ENCODE assay signal across 19 cellular contexts in genomic region chr13:50355797-50356196, GRCh38.
A peak's percentile ranks its signal among the peaks of the same experiment; 100 is the strongest.
DNase-seq lines count a peak whose midpoint lies in the region; ATAC-seq and TF ChIP-seq lines count a peak whose summit lies in the region.
"Had no signal": no experiment of that assay in that cellular context is flagged by ENCODE, and none has a peak within 500 bp of the region (broad histone marks: within the 10 kb centered on the region; RNA-seq: fewer than 3 reads in every experiment).

No MANE protein-coding gene starts in this region.

- intact Hi-C loops in activated CD4-positive, alpha-beta T cell treated with anti-CD3 and anti-CD28 coated beads for 36 hours (cut with DNase I, micrococcal nuclease), result no loop called here

- POLR2A ChIA-PET in activated CD4-positive, alpha-beta T cell treated with anti-CD3 and anti-CD28 coated beads for 36 hours (lab: Charles Lee), result no interaction called here
- POLR2A ChIA-PET in RWPE1 (lab: Yijun Ruan, JAX; ENCODE audit: low non-redundant PET), result no interaction called here

- no peak overlapping the region for H3K27ac ChIP-seq in RWPE1
- H3K27ac ChIP-seq: neutrophil had no signal

- H3K27ac Mint-ChIP-seq in activated CD4-positive, alpha-beta T cell treated with anti-CD3 and anti-CD28 coated beads for 36 hours, result no peak overlapping the region
- H3K27ac Mint-ChIP-seq in memory B cell, result peak overlapping the region; percentile 1
- H3K27ac Mint-ChIP-seq: stimulated activated naive CD8-positive, alpha-beta T cell treated with anti-CD3 and anti-CD28 coated beads, Interleukin-15, Interleukin-2, amounts not matched to agents 100 ng/mL and 50 ng/mL, for 24 hours had no signal

- ATAC-seq in activated CD4-positive, alpha-beta T cell treated with anti-CD3 and anti-CD28 coated beads for 36 hours, result peak; percentile 53
- ATAC-seq in GM19395 (IDR thresholded peaks at IDR 0.05; ENCODE audit: unreplicated experiment) (peak; percentile 78), HG03439 (IDR thresholded peaks at IDR 0.05; ENCODE audit: unreplicated experiment) (peak; percentile 58), memory B cell (ENCODE audit: low read depth) (peak; percentile 53), HG02938 (IDR thresholded peaks at IDR 0.05; ENCODE audit: unreplicated experiment) (no peak)
- ATAC-seq: sciatic nerve had no signal

- peak; percentile 23 for DNase-seq in activated CD4-positive, alpha-beta T cell treated with anti-CD3 and anti-CD28 coated beads for 36 hours
- no peak for DNase-seq in activated CD4-positive, alpha-beta T cell treated with anti-CD3 and anti-CD28 coated beads, Interleukin-2, amount 50 U/mL, for 1 hour
- no peak for DNase-seq in memory B cell (ENCODE audit: low spot score in 2 of 2)
- no peak for DNase-seq in hypothalamus (lab: John Stamatoyannopoulos, UW)
- DNase-seq in RWPE1 (ENCODE audit: low spot score), result no peak
- DNase-seq: activated CD4-positive, alpha-beta T cell treated with anti-CD3 and anti-CD28 coated beads for 1 hour; activated effector memory CD4-positive, alpha-beta T cell treated with anti-CD3 and anti-CD28 coated beads, Interleukin-2, amount 50 U/mL, for 16 hours; GDM1; mesenchymal stem cell; NCI-H187; NCI-H510A treated with DMSO at 0.1 percent for 48 hours; stimulated activated CD4-positive, alpha-beta T cell treated with anti-CD3 and anti-CD28 coated beads, Interleukin-4, amount 100 ng/mL, for 4 hours had no signal

- TF ChIP-seq CTCF in RWPE1 (conservative IDR thresholded peaks at IDR 0.05; ENCODE audit: low read depth), result no peak

- peaks cover 33% of the 10 kb centered on the region for H3K4me1 Mint-ChIP-seq in activated CD4-positive, alpha-beta T cell treated with anti-CD3 and anti-CD28 coated beads for 36 hours
- peaks cover 32% of the 10 kb centered on the region for H3K4me1 Mint-ChIP-seq in memory B cell

- H3K4me3 Mint-ChIP-seq in activated CD4-positive, alpha-beta T cell treated with anti-CD3 and anti-CD28 coated beads for 36 hours, result no peak overlapping the region
- H3K4me3 Mint-ChIP-seq in memory B cell, result no peak overlapping the region
- H3K4me3 Mint-ChIP-seq: brain; stimulated activated naive CD8-positive, alpha-beta T cell treated with anti-CD3 and anti-CD28 coated beads, Interleukin-15, Interleukin-2, amounts not matched to agents 100 ng/mL and 50 ng/mL, for 24 hours had no signal

- no peaks in the 10 kb centered on the region for H3K9me3 Mint-ChIP-seq in activated CD4-positive, alpha-beta T cell treated with anti-CD3 and anti-CD28 coated beads for 36 hours (ENCODE audit: low read depth)
- H3K9me3 Mint-ChIP-seq in memory B cell, result no peaks in the 10 kb centered on the region
- H3K9me3 Mint-ChIP-seq: stimulated activated naive CD8-positive, alpha-beta T cell treated with anti-CD3 and anti-CD28 coated beads, Interleukin-15, Interleukin-2, amounts not matched to agents 100 ng/mL and 50 ng/mL, for 24 hours had no signal

- H3K36me3 Mint-ChIP-seq in activated CD4-positive, alpha-beta T cell treated with anti-CD3 and anti-CD28 coated beads for 36 hours (ENCODE audit: low read depth), result no peaks in the 10 kb centered on the region
- no peaks in the 10 kb centered on the region for H3K36me3 Mint-ChIP-seq in memory B cell
- H3K36me3 Mint-ChIP-seq: brain had no signal

- peaks cover 6% of the 10 kb centered on the region for H3K27me3 Mint-ChIP-seq in activated CD4-positive, alpha-beta T cell treated with anti-CD3 and anti-CD28 coated beads for 36 hours
- H3K27me3 Mint-ChIP-seq in memory B cell, result no peaks in the 10 kb centered on the region

- CTCF ChIA-PET in activated CD4-positive, alpha-beta T cell treated with anti-CD3 and anti-CD28 coated beads for 36 hours (lab: Charles Lee), result no interaction called here
- CTCF ChIA-PET in RWPE1 (lab: Yijun Ruan, JAX), result no interaction called here
